In genomic region chr3:99686955-99687612, GRCh38 we compare ENCODE assay signal across 8 cellular contexts. TPM values are rescaled to one million over a fixed set of nuclear protein-coding genes. Genes with fewer than 3 reads are reported as not detected.
DNase-seq lines count a peak whose midpoint lies in the region; ATAC-seq, FAIRE-seq and TF ChIP-seq lines count a peak whose summit lies in the region.

No MANE protein-coding gene starts in this region.

- no peaks in the 10 kb centered on the region for H3K79me2 ChIP-seq in OCI-LY7 (ENCODE audit: insufficient read depth, low read depth, low read length)

- in situ Hi-C loops in astrocyte of the cerebellum (cut with HindIII; ENCODE audit: low sequenced_read_pairs) = no loop called here

- H3K9me3 ChIP-seq in AG04450 (ENCODE audit: control insufficient read depth, insufficient read depth, low read length) (no peaks in the 10 kb centered on the region), OCI-LY7 (ENCODE audit: low read length) (no peaks in the 10 kb centered on the region)

- no peak for DNase-seq in AG04450 (ENCODE audit: low read depth, low spot score)
- peak; percentile 6 for DNase-seq in GM12891 (ENCODE audit: insufficient read length, low spot score)
- peak; percentile 39 for DNase-seq in OCI-LY7 (ENCODE audit: low spot score)
- peak; percentile 53 for DNase-seq in astrocyte of the cerebellum (ENCODE audit: low read depth)
- DNase-seq in iPS-NIHi7 (ENCODE audit: extremely low spot score) = peak; percentile 63
- DNase-seq in stimulated activated CD4-positive, alpha-beta T cell treated with anti-CD3 and anti-CD28 coated beads, Interleukin-4, amount 100 ng/mL, for 24 hours = peak; percentile 29

- no peak overlapping the region for H2AFZ ChIP-seq in OCI-LY7 (ENCODE audit: low read length)

- intact Hi-C loops in OCI-LY7 (cut with micrococcal nuclease; ENCODE audit: unreplicated experiment) = loop anchor here (2.0 to 10.0 kb wide), 2 partner anchors 42 to 872 kb away; no protein-coding TSS in a partner anchor

- CTCF ChIA-PET in AG04450 (lab: Charles Lee) = interaction anchor here (0.7 to 1.8 kb wide), 18 partner anchors 10 to 693 kb away, joined by 3 to 8 read pairs (median 3); no protein-coding TSS in a partner anchor
- CTCF ChIA-PET in OCI-LY7 (lab: Charles Lee; ENCODE audit: unreplicated experiment) = no interaction called here

- ATAC-seq in HG03103 (IDR thresholded peaks at IDR 0.05; ENCODE audit: low read depth, unreplicated experiment) (peak; percentile 64), HG02840 (IDR thresholded peaks at IDR 0.05; ENCODE audit: low FRiP score, unreplicated experiment) (no peak)

- no peaks in the 10 kb centered on the region for H3K27me3 ChIP-seq in AG04450 (ENCODE audit: control insufficient read depth, insufficient read depth, low read length)

- no peaks in the 10 kb centered on the region for H3K9me2 ChIP-seq in OCI-LY7 (ENCODE audit: insufficient read depth, low read length)

- no peak for TF ChIP-seq POLR2A in GM12891 (IDR thresholded peaks at IDR 0.05; ENCODE audit: low read depth, low read length)

- H3K27ac ChIP-seq in AG04450 (ENCODE audit: low read depth, low read length) (no peak overlapping the region), OCI-LY7 (ENCODE audit: low read depth, low read length, poor library complexity, severe bottlenecking) (no peak overlapping the region)

- no TSS peak for BruUV-seq in OCI-LY7 (replicated peaks; lab: Mats Ljungman, UMichigan)

- peak; percentile 77 for FAIRE-seq in GM12891 (lab: Jason Lieb, UNC)

- H4K20me1 ChIP-seq in OCI-LY7 (ENCODE audit: insufficient read depth, low read length) = no peaks in the 10 kb centered on the region

- no peaks in the 10 kb centered on the region for H3K36me3 ChIP-seq in OCI-LY7 (ENCODE audit: insufficient read depth, low read length)

- H3K4me2 ChIP-seq in OCI-LY7 (ENCODE audit: low read length) = no peak overlapping the region

- H3K4me3 ChIP-seq in AG04450 (ENCODE audit: low read depth, low read length) = no peak overlapping the region
- no peak overlapping the region for H3K4me3 ChIP-seq in OCI-LY7 (ENCODE audit: low read depth, low read length, poor library complexity, severe bottlenecking)
- no peak overlapping the region for H3K4me3 ChIP-seq in astrocyte of the cerebellum (ENCODE audit: low read depth, low read length)

- no peaks in the 10 kb centered on the region for H3K4me1 ChIP-seq in OCI-LY7 (ENCODE audit: insufficient read depth, low read length, poor library complexity, severe bottlenecking)

- POLR2A ChIA-PET in AG04450 (lab: Yijun Ruan, JAX) (interaction anchor here (0.6 kb wide), 1 partner anchor 130 kb away, joined by 4 read pairs; no protein-coding TSS in a partner anchor), OCI-LY7 (lab: Charles Lee) (interaction anchor here (0.5 to 1.0 kb wide), 4 partner anchors 14 to 529 kb away, joined by 3 to 4 read pairs (median 3); no protein-coding TSS in a partner anchor)

- peak; percentile 69 for TF ChIP-seq CTCF in AG04450 (IDR thresholded peaks at IDR 0.05; ENCODE audit: low read depth, low read length)
- peak; percentile 87 for TF ChIP-seq CTCF in OCI-LY7 (conservative IDR thresholded peaks at IDR 0.05; ENCODE audit: low read length)
- TF ChIP-seq CTCF in astrocyte of the cerebellum (IDR thresholded peaks at IDR 0.05; ENCODE audit: low read depth, low read length, missing control alignments) = peak; percentile 58

TF ChIP-seq in GM12891, 5 proteins besides CTCF, POLR2A, EP300 and RAD21:
- TF ChIP-seq PAX5 (IDR thresholded peaks at IDR 0.05; ENCODE audit: insufficient read depth, low read length, severe bottlenecking) (no peak), POU2F2 (IDR thresholded peaks at IDR 0.05; ENCODE audit: low read depth, low read length) (no peak), POLR2AphosphoS5 (IDR thresholded peaks at IDR 0.05; ENCODE audit: low read depth, low read length) (no peak), SPI1 (IDR thresholded peaks at IDR 0.05; ENCODE audit: low read depth, low read length) (no peak), TAF1 (IDR thresholded peaks at IDR 0.05; ENCODE audit: low read depth, low read length) (no peak)
TF ChIP-seq in GM12891: peak in this region for 0.

RNA-seq across cellular contexts. Expression of gene COL8A1, which starts 48.7 kb away (rescaled TPM):
- 101 and 147 TPM in 2 replicates for polyA plus RNA-seq in AG04450 (2011; rRNA removed)
- polyA minus RNA-seq in AG04450 (2011; rRNA and poly(A)+ RNA removed) = 139 and 180 TPM in 2 replicates
- not detected for polyA plus RNA-seq in GM12891 (2012; ENCODE audit: low read depth, missing spikeins)
- total RNA-seq in OCI-LY7 (2014; rRNA removed; shearing (Covaris generic)) = not detected in 2 replicates
- total RNA-seq in OCI-LY7 (2022) = 0.10 and 0.20 TPM in 2 replicates
